In genomic region chr12:45670339-45671065, GRCh38 we compare ENCODE assay signal across 8 cellular contexts. TPM values are rescaled to one million over a fixed set of nuclear protein-coding genes. Genes with fewer than 3 reads are reported as not detected.
DNase-seq lines count a peak whose midpoint lies in the region; ATAC-seq and TF ChIP-seq lines count a peak whose summit lies in the region.

No MANE protein-coding gene starts in this region.

- H3K9me3 ChIP-seq in prostate gland (no peaks in the 10 kb centered on the region), ovary (no peaks in the 10 kb centered on the region)

- H3K4me1 ChIP-seq in prostate gland (replicated peaks): no peaks in the 10 kb centered on the region
- H3K4me1 ChIP-seq in ovary (ENCODE audit: insufficient read depth): no peaks in the 10 kb centered on the region

- TF ChIP-seq CTCF in prostate gland (IDR thresholded peaks at IDR 0.05): no peak
- no peak for TF ChIP-seq CTCF in coronary artery (IDR thresholded peaks at IDR 0.05)
- TF ChIP-seq CTCF in ovary (IDR thresholded peaks at IDR 0.05): no peak

- no peak for TF ChIP-seq POLR2A in prostate gland (IDR thresholded peaks at IDR 0.05)
- no peak for TF ChIP-seq POLR2A in ovary (IDR thresholded peaks at IDR 0.05)

- H3K27me3 ChIP-seq in prostate gland (replicated peaks; ENCODE audit: insufficient read depth): no peaks in the 10 kb centered on the region
- H3K27me3 ChIP-seq in ovary: no peaks in the 10 kb centered on the region

- TF ChIP-seq EP300 in ovary (IDR thresholded peaks at IDR 0.05): no peak

- intact Hi-C loops in prostate gland (cut with DNase I) (no loop called here), ovary (cut with DNase I) (no loop called here)

- 87% methylated on average over 5 of the region's 5 CpGs for WGBS in prostate gland
- WGBS in ovary, 3 donors: 90 to 92% (median 91%) methylated on average over 5 of the region's 5 CpGs

- ATAC-seq in GM18499 (IDR thresholded peaks at IDR 0.05; ENCODE audit: insufficient read depth, unreplicated experiment) (peak; percentile 60), GM21786 (IDR thresholded peaks at IDR 0.05; ENCODE audit: unreplicated experiment) (peak; percentile 48)

- H3K27ac ChIP-seq in prostate gland (no peak overlapping the region), coronary artery (no peak overlapping the region), ovary (no peak overlapping the region)

- H3K36me3 ChIP-seq in prostate gland (no peaks in the 10 kb centered on the region), ovary (no peaks in the 10 kb centered on the region)

- DNase-seq in Kasumi-1 (lab: John Stamatoyannopoulos, UW) (peak; percentile 94 to 95), iris pigment epithelial cell (ENCODE audit: low read depth) (peak; percentile 68), kidney tubule cell (ENCODE audit: low spot score) (no peak), prostate gland (ENCODE audit: low spot score) (no peak), coronary artery (ENCODE audit: low spot score) (no peak), ovary (no peak)

- H3K4me3 ChIP-seq in prostate gland (no peak overlapping the region), coronary artery (no peak overlapping the region), ovary (no peak overlapping the region)

RNA-seq across cellular contexts. Expression of gene ARID2, which starts 59.0 kb away (rescaled TPM):
- total RNA-seq in prostate gland (10 to 100 TPM; 29.5 to 47.3 TPM), ovary (10 to 100 TPM; 29.0 to 39.5 (median 34.8) TPM)
- 10 to 100 TPM in 1 of 2 donors, 1 to 10 TPM in 1; 7.9 to 11.7 TPM for polyA plus RNA-seq in ovary

Comparison
In these comparisons a context has a peak if more than half of its experiments do, and no peak if none do; other contexts are left out.
1. DNase-seq: peak in Kasumi-1 (2 of 2) and iris pigment epithelial cell (single experiment); none in kidney tubule cell (single experiment), prostate gland (single experiment), coronary artery (single experiment) and ovary (0 of 5).